In the genomic region with DNA sequence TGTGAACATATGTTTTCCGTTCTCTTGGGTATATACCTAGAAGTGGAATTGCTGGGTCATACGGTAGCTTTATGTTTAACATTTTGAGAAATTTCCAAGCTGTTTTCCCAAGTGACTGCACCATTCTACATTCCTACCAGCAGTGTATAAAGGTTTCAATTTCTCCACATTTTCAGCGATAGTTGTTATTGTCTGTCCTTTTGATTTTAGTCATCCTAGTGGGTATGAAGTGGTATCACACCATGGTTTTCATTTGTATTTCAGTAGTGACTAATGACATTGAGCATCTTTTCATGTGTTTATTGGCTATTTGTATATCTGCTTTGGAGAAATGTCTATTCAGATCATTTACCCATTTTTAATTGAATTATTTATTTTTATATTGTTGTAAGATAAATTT, we compare ENCODE assay signal across 3 cellular contexts.
TF ChIP-seq lines count a peak whose summit lies in the region.

No MANE protein-coding gene starts in this region.

TF ChIP-seq in SK-N-SH, 30 proteins besides CTCF, POLR2A, EP300 and RAD21:
- TF ChIP-seq FOXM1 (IDR thresholded peaks at IDR 0.05; ENCODE audit: low read depth) (no peak), CHD2 (IDR thresholded peaks at IDR 0.05; ENCODE audit: low read length, partially characterized antibody) (no peak), SIN3A (IDR thresholded peaks at IDR 0.05; ENCODE audit: borderline replicate concordance, low read depth, low read length) (no peak), GABPA (IDR thresholded peaks at IDR 0.05; ENCODE audit: low read depth) (no peak), TEAD4 (IDR thresholded peaks at IDR 0.05; ENCODE audit: borderline replicate concordance, insufficient read depth) (no peak), NFIC (IDR thresholded peaks at IDR 0.05; ENCODE audit: borderline replicate concordance) (no peak), EZH2phosphoT487 (IDR thresholded peaks at IDR 0.05; ENCODE audit: borderline replicate concordance, low read depth) (no peak), RCOR1 (IDR thresholded peaks at IDR 0.05; ENCODE audit: low read length) (no peak)
- TF ChIP-seq, protein P1, sequence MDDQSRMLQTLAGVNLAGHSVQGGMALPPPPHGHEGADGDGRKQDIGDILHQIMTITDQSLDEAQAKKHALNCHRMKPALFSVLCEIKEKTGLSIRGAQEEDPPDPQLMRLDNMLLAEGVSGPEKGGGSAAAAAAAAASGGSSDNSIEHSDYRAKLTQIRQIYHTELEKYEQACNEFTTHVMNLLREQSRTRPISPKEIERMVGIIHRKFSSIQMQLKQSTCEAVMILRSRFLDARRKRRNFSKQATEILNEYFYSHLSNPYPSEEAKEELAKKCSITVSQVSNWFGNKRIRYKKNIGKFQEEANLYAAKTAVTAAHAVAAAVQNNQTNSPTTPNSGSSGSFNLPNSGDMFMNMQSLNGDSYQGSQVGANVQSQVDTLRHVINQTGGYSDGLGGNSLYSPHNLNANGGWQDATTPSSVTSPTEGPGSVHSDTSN (IDR thresholded peaks at IDR 0.05), result no peak
- TF ChIP-seq, protein P2, sequence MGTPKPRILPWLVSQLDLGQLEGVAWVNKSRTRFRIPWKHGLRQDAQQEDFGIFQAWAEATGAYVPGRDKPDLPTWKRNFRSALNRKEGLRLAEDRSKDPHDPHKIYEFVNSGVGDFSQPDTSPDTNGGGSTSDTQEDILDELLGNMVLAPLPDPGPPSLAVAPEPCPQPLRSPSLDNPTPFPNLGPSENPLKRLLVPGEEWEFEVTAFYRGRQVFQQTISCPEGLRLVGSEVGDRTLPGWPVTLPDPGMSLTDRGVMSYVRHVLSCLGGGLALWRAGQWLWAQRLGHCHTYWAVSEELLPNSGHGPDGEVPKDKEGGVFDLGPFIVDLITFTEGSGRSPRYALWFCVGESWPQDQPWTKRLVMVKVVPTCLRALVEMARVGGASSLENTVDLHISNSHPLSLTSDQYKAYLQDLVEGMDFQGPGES (IDR thresholded peaks at IDR 0.05; ENCODE audit: low read depth, low read length), result no peak
- TF ChIP-seq, protein P3, sequence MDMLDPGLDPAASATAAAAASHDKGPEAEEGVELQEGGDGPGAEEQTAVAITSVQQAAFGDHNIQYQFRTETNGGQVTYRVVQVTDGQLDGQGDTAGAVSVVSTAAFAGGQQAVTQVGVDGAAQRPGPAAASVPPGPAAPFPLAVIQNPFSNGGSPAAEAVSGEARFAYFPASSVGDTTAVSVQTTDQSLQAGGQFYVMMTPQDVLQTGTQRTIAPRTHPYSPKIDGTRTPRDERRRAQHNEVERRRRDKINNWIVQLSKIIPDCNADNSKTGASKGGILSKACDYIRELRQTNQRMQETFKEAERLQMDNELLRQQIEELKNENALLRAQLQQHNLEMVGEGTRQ (IDR thresholded peaks at IDR 0.05; ENCODE audit: borderline replicate concordance, low read depth, low read length), result no peak

TF ChIP-seq in SK-N-SH treated with all-trans-retinoic acid at 6 μM for 48 hours, 23 proteins besides CTCF, POLR2A, EP300 and RAD21:
- no peak for TF ChIP-seq BACH2 (CRISPR knock-in tag; IDR thresholded peaks at IDR 0.05; ENCODE audit: borderline replicate concordance)
- no peak for TF ChIP-seq ZC3H10 (CRISPR knock-in tag; IDR thresholded peaks at IDR 0.05)
- TF ChIP-seq, protein P4, sequence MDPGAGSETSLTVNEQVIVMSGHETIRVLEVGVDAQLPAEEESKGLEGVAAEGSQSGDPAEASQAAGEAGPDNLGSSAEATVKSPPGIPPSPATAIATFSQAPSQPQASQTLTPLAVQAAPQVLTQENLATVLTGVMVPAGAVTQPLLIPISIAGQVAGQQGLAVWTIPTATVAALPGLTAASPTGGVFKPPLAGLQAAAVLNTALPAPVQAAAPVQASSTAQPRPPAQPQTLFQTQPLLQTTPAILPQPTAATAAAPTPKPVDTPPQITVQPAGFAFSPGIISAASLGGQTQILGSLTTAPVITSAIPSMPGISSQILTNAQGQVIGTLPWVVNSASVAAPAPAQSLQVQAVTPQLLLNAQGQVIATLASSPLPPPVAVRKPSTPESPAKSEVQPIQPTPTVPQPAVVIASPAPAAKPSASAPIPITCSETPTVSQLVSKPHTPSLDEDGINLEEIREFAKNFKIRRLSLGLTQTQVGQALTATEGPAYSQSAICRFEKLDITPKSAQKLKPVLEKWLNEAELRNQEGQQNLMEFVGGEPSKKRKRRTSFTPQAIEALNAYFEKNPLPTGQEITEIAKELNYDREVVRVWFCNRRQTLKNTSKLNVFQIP (CRISPR knock-in tag; IDR thresholded peaks at IDR 0.05; ENCODE audit: borderline replicate concordance, low read depth), result no peak
- TF ChIP-seq, protein P5, sequence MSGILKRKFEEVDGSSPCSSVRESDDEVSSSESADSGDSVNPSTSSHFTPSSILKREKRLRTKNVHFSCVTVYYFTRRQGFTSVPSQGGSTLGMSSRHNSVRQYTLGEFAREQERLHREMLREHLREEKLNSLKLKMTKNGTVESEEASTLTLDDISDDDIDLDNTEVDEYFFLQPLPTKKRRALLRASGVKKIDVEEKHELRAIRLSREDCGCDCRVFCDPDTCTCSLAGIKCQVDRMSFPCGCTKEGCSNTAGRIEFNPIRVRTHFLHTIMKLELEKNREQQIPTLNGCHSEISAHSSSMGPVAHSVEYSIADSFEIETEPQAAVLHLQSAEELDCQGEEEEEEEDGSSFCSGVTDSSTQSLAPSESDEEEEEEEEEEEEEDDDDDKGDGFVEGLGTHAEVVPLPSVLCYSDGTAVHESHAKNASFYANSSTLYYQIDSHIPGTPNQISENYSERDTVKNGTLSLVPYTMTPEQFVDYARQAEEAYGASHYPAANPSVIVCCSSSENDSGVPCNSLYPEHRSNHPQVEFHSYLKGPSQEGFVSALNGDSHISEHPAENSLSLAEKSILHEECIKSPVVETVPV (CRISPR knock-in tag; IDR thresholded peaks at IDR 0.05), result no peak
- no peak for TF ChIP-seq PPARA (CRISPR knock-in tag; IDR thresholded peaks at IDR 0.05; ENCODE audit: borderline replicate concordance)
- no peak for TF ChIP-seq ISL1 (CRISPR knock-in tag; IDR thresholded peaks at IDR 0.05)
- no peak for TF ChIP-seq TCF4 (CRISPR knock-in tag; IDR thresholded peaks at IDR 0.05; ENCODE audit: borderline replicate concordance)
- TF ChIP-seq SNAI2 (CRISPR knock-in tag; IDR thresholded peaks at IDR 0.05), result no peak
- no peak for TF ChIP-seq TOX (CRISPR knock-in tag; IDR thresholded peaks at IDR 0.05; ENCODE audit: borderline replicate concordance)
- TF ChIP-seq, protein P6, sequence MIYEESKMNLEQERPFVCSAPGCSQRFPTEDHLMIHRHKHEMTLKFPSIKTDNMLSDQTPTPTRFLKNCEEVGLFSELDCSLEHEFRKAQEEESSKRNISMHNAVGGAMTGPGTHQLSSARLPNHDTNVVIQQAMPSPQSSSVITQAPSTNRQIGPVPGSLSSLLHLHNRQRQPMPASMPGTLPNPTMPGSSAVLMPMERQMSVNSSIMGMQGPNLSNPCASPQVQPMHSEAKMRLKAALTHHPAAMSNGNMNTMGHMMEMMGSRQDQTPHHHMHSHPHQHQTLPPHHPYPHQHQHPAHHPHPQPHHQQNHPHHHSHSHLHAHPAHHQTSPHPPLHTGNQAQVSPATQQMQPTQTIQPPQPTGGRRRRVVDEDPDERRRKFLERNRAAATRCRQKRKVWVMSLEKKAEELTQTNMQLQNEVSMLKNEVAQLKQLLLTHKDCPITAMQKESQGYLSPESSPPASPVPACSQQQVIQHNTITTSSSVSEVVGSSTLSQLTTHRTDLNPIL (CRISPR knock-in tag; IDR thresholded peaks at IDR 0.05; ENCODE audit: low read depth), result no peak
- TF ChIP-seq ZFP30 (CRISPR knock-in tag; IDR thresholded peaks at IDR 0.05), result no peak
- no peak for TF ChIP-seq GLIS3 (CRISPR knock-in tag; IDR thresholded peaks at IDR 0.05)
- no peak for TF ChIP-seq ZNF70 (CRISPR knock-in tag; IDR thresholded peaks at IDR 0.05)

TF ChIP-seq in GM12878, 131 proteins besides CTCF, POLR2A, EP300 and RAD21:
- no peak for TF ChIP-seq ZNF274 (IDR thresholded peaks at IDR 0.05; ENCODE audit: insufficient read depth, insufficient read length)
- TF ChIP-seq PAX8 (IDR thresholded peaks at IDR 0.05), result no peak
- no peak for TF ChIP-seq ATF7 (IDR thresholded peaks at IDR 0.05; ENCODE audit: low read depth)
